Comparison of ENCODE assay signal across 8 cellular contexts in the genomic region with DNA sequence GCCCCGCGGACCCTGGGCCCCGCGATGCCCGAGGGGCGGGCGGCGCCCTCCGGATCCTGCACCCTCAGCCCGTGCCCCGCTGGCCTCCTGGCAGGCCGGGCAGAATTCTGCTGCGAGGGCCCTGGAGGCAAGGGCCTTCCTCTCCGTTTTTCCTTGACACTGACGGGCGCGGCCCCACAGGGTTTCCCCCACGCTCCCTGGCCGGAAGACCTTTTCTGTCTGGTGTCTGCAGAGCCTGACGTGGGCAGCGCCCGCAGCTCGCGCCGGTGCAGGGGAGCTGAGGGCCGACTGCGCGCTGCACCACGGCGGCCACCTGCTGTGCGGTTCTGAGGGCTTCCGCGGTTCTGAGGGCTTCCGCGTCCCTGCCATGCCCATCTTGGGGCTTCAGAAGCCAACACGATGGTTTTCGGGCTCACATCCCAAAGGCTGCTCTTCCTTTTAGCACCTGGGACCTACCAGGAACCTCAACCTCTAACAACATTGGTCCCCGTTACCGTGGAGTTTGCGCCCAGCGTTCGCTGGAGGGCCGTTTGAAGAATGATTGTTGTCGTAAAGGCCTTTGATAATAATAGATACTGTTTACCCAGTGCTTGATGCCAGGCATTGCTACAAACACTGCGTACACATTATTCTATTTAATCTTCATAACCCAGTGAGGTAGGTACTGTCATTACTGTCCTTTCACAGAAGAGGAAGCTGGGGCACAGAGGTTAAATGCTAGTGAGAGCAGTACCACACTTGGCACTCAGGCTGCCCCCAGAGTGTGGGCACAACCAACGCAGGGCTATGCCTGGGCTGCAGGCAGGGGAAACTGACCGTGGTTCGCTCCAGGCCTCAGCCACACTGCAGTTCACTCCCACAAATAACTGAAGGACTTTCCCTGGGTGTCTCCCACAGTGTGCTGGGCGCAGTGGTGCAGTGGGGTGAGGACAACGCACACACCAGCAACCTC. TPM values are rescaled to one million over a fixed set of nuclear protein-coding genes. Genes with fewer than 3 reads are reported as not detected.
A peak's percentile ranks its signal among the peaks of the same experiment; 100 is the strongest.
DNase-seq lines count a peak whose midpoint lies in the region; ATAC-seq and TF ChIP-seq lines count a peak whose summit lies in the region.

No MANE protein-coding gene starts in this region.

- H3K4me3 ChIP-seq in SK-N-MC (peak overlapping the region; percentile 80), ascending aorta (peak overlapping the region; percentile 80 to 90), kidney epithelial cell (ENCODE audit: low read depth, low read length) (peak overlapping the region; percentile 45)

- H3K36me3 ChIP-seq in SK-N-MC (ENCODE audit: insufficient read depth, low read length) (no peaks in the 10 kb centered on the region), ascending aorta (no peaks in the 10 kb centered on the region), kidney epithelial cell (ENCODE audit: control insufficient read depth, insufficient read depth, low read length) (no peaks in the 10 kb centered on the region)

- TF ChIP-seq CTCF in ascending aorta (IDR thresholded peaks at IDR 0.05) (no peak), kidney epithelial cell (IDR thresholded peaks at IDR 0.05; ENCODE audit: insufficient read depth, low read length, poor library complexity, severe bottlenecking) (no peak)

- peak; percentile 16 for DNase-seq in ACHN
- DNase-seq in SK-N-MC (ENCODE audit: low read depth, low spot score): no peak
- DNase-seq in ascending aorta (ENCODE audit: low spot score in 2 of 2): no peak
- DNase-seq in kidney epithelial cell (ENCODE audit: low read depth): no peak
- peak; percentile 58 for DNase-seq in stimulated activated CD4-positive, alpha-beta T cell treated with anti-CD3 and anti-CD28 coated beads, Interleukin-4, amount 100 ng/mL, for 1 hour
- DNase-seq in H4 (ENCODE audit: low spot score): no peak

- ATAC-seq in GM18520 (IDR thresholded peaks at IDR 0.05; ENCODE audit: unreplicated experiment): peak; percentile 24
- peak; percentile 54 for ATAC-seq in HG03064 (IDR thresholded peaks at IDR 0.05; ENCODE audit: low read depth, unreplicated experiment)

- H3K27me3 ChIP-seq in ascending aorta: no peaks in the 10 kb centered on the region
- no peaks in the 10 kb centered on the region for H3K27me3 ChIP-seq in kidney epithelial cell (ENCODE audit: control insufficient read depth, insufficient read depth, low read length)

- H3K27ac ChIP-seq in SK-N-MC (no peak overlapping the region), ascending aorta (peak overlapping the region; percentile 75 to 82)

- peaks cover 0 to 10% of the 10 kb centered on the region in 2 donors for H3K4me1 ChIP-seq in ascending aorta

- peak overlapping the region; percentile 68 for H3K9ac ChIP-seq in SK-N-MC (ENCODE audit: insufficient read length)

- intact Hi-C loops in ascending aorta (cut with DNase I): loop anchor here (2.0 to 10.0 kb wide), 6 partner anchors 79 to 1364 kb away; partner anchors contain the start of genes CENPU, CYP4V2, ING2 and IRF2

- in situ Hi-C loops in ACHN (cut with HindIII; ENCODE audit: low pct_ligation_motif_present, low pct_unique_long_range_greater_than_20kb, low sequenced_read_pairs): no loop called here

- H3K9me3 ChIP-seq in SK-N-MC (ENCODE audit: low read depth, low read length): no peaks in the 10 kb centered on the region
- no peaks in the 10 kb centered on the region for H3K9me3 ChIP-seq in ascending aorta

RNA-seq across cellular contexts. Expression of gene ACSL1, which starts 0.8 kb away (rescaled TPM):
- total RNA-seq in ascending aorta: 31.8 TPM
- total RNA-seq in kidney epithelial cell: 35.0 and 42.9 TPM in 2 replicates
- 56.3 and 62.8 TPM in 2 replicates for total RNA-seq in H4 (2014; rRNA removed; shearing (Covaris generic))

Comparison
In these comparisons a context has a peak if more than half of its experiments do, and no peak if none do; other contexts are left out.
1. DNase-seq: peak in ACHN (single experiment) and stimulated activated CD4-positive, alpha-beta T cell treated with anti-CD3 and anti-CD28 coated beads, Interleukin-4, amount 100 ng/mL, for 1 hour (single experiment); none in SK-N-MC (single experiment), ascending aorta (0 of 2), kidney epithelial cell (single experiment) and H4 (single experiment).
2. Peak in every context shown above with its lines, with median percentiles within 50 percentile points of each other: H3K4me3 ChIP-seq.